Comparison of ENCODE assay signal across 18 cellular contexts in genomic region chr7:149877890-149878522, GRCh38. TPM values are rescaled to one million over a fixed set of nuclear protein-coding genes. Genes with fewer than 3 reads are reported as not detected.
DNase-seq lines count a peak whose midpoint lies in the region; ATAC-seq and TF ChIP-seq lines count a peak whose summit lies in the region.
"Had no signal": no experiment of that assay in that cellular context is flagged by ENCODE, and none has a peak within 500 bp of the region (broad histone marks: within the 10 kb centered on the region; RNA-seq: fewer than 3 reads in every experiment).

No MANE protein-coding gene starts in this region.

- WGBS in endodermal cell (ENCODE audit: insufficient coverage in 1 of 2, insufficient read length in 1 of 2), 2 experiments: 89 to 91% methylated on average over 5 to 16 of the region's 16 CpGs

- H3K27ac ChIP-seq in endodermal cell (ENCODE audit: low read depth, low read length) (no peak overlapping the region), foreskin keratinocyte (no peak overlapping the region)
- H3K27ac ChIP-seq: KMS-11 had no signal

- H3K4me3 Mint-ChIP-seq in activated CD8-positive, alpha-beta T cell treated with anti-CD3 and anti-CD28 coated beads for 36 hours: no peak overlapping the region
- no peak overlapping the region for H3K4me3 Mint-ChIP-seq in activated CD8-positive, alpha-beta T cell treated with anti-CD3 and anti-CD28 coated beads, Interleukin-2, amount 10 ng/mL, durations not matched to agents 7 days and 5 days
- H3K4me3 Mint-ChIP-seq in activated naive CD8-positive, alpha-beta T cell treated with anti-CD3 and anti-CD28 coated beads for 36 hours: no peak overlapping the region
- H3K4me3 Mint-ChIP-seq in endodermal cell: no peak overlapping the region
- H3K4me3 Mint-ChIP-seq: GM23338, HFFc6 had no signal

- no peaks in the 10 kb centered on the region for H3K36me3 ChIP-seq in endodermal cell (ENCODE audit: control insufficient read depth, insufficient read depth, low read length)
- H3K36me3 ChIP-seq: BE2C had no signal

- CTCF ChIA-PET in activated CD8-positive, alpha-beta T cell treated with anti-CD3 and anti-CD28 coated beads for 36 hours (lab: Charles Lee): no interaction called here
- CTCF ChIA-PET in activated CD8-positive, alpha-beta T cell treated with anti-CD3 and anti-CD28 coated beads, Interleukin-2, amount 10 ng/mL, durations not matched to agents 7 days and 5 days (lab: Charles Lee): no interaction called here

- no peak for TF ChIP-seq CTCF in activated CD8-positive, alpha-beta T cell treated with anti-CD3 and anti-CD28 coated beads for 36 hours (IDR thresholded peaks at IDR 0.05)
- TF ChIP-seq CTCF in endodermal cell (conservative IDR thresholded peaks at IDR 0.05) (no peak), omental fat pad (IDR thresholded peaks at IDR 0.05) (no peak), foreskin keratinocyte (conservative IDR thresholded peaks at IDR 0.05) (no peak)

- peaks cover 25% of the 10 kb centered on the region for H3K36me3 Mint-ChIP-seq in activated CD8-positive, alpha-beta T cell treated with anti-CD3 and anti-CD28 coated beads for 36 hours (ENCODE audit: low read depth)
- H3K36me3 Mint-ChIP-seq in activated CD8-positive, alpha-beta T cell treated with anti-CD3 and anti-CD28 coated beads, Interleukin-2, amount 10 ng/mL, durations not matched to agents 7 days and 5 days (ENCODE audit: low read depth): peaks cover 45% of the 10 kb centered on the region
- peaks cover 20% of the 10 kb centered on the region for H3K36me3 Mint-ChIP-seq in activated naive CD8-positive, alpha-beta T cell treated with anti-CD3 and anti-CD28 coated beads for 36 hours
- no peaks in the 10 kb centered on the region for H3K36me3 Mint-ChIP-seq in endodermal cell (ENCODE audit: low read depth)

- no peaks in the 10 kb centered on the region for H3K9me3 Mint-ChIP-seq in activated CD8-positive, alpha-beta T cell treated with anti-CD3 and anti-CD28 coated beads for 36 hours
- H3K9me3 Mint-ChIP-seq in activated CD8-positive, alpha-beta T cell treated with anti-CD3 and anti-CD28 coated beads, Interleukin-2, amount 10 ng/mL, durations not matched to agents 7 days and 5 days (ENCODE audit: insufficient read depth): no peaks in the 10 kb centered on the region
- H3K9me3 Mint-ChIP-seq in activated naive CD8-positive, alpha-beta T cell treated with anti-CD3 and anti-CD28 coated beads for 36 hours: no peaks in the 10 kb centered on the region
- no peaks in the 10 kb centered on the region for H3K9me3 Mint-ChIP-seq in endodermal cell
- H3K9me3 Mint-ChIP-seq: CD4-positive, alpha-beta memory T cell; GM23338; HFFc6 had no signal

- no peak for ATAC-seq in activated CD8-positive, alpha-beta T cell treated with anti-CD3 and anti-CD28 coated beads for 36 hours
- ATAC-seq in activated CD8-positive, alpha-beta T cell treated with anti-CD3 and anti-CD28 coated beads, Interleukin-2, amount 10 ng/mL, durations not matched to agents 7 days and 5 days: no peak
- no peak for ATAC-seq in omental fat pad (ENCODE audit: low FRiP score)
- ATAC-seq in foreskin keratinocyte: no peak
- ATAC-seq: GM23338 had no signal

- H3K27ac Mint-ChIP-seq in activated CD8-positive, alpha-beta T cell treated with anti-CD3 and anti-CD28 coated beads for 36 hours: peak overlapping the region; percentile 20
- H3K27ac Mint-ChIP-seq in activated CD8-positive, alpha-beta T cell treated with anti-CD3 and anti-CD28 coated beads, Interleukin-2, amount 10 ng/mL, durations not matched to agents 7 days and 5 days: no peak overlapping the region
- H3K27ac Mint-ChIP-seq in activated naive CD8-positive, alpha-beta T cell treated with anti-CD3 and anti-CD28 coated beads for 36 hours: peak overlapping the region; percentile 51
- H3K27ac Mint-ChIP-seq in endodermal cell: no peak overlapping the region
- H3K27ac Mint-ChIP-seq: GM23338, HFFc6 had no signal

- intact Hi-C loops in activated CD8-positive, alpha-beta T cell treated with anti-CD3 and anti-CD28 coated beads for 36 hours (cut with micrococcal nuclease): no loop called here

- no peaks in the 10 kb centered on the region for H3K27me3 Mint-ChIP-seq in activated CD8-positive, alpha-beta T cell treated with anti-CD3 and anti-CD28 coated beads for 36 hours
- no peaks in the 10 kb centered on the region for H3K27me3 Mint-ChIP-seq in activated CD8-positive, alpha-beta T cell treated with anti-CD3 and anti-CD28 coated beads, Interleukin-2, amount 10 ng/mL, durations not matched to agents 7 days and 5 days (ENCODE audit: low read depth)
- H3K27me3 Mint-ChIP-seq in activated naive CD8-positive, alpha-beta T cell treated with anti-CD3 and anti-CD28 coated beads for 36 hours: no peaks in the 10 kb centered on the region
- peaks cover 23% of the 10 kb centered on the region for H3K27me3 Mint-ChIP-seq in endodermal cell (ENCODE audit: insufficient read depth)
- H3K27me3 Mint-ChIP-seq: CD4-positive, alpha-beta memory T cell had no signal

- POLR2A ChIA-PET in activated CD8-positive, alpha-beta T cell treated with anti-CD3 and anti-CD28 coated beads for 36 hours (lab: Charles Lee): no interaction called here
- POLR2A ChIA-PET in activated CD8-positive, alpha-beta T cell treated with anti-CD3 and anti-CD28 coated beads, Interleukin-2, amount 10 ng/mL, durations not matched to agents 7 days and 5 days (lab: Charles Lee): interaction anchor here (0.6 kb wide), 1 partner anchor 899 kb away, joined by 3 read pairs; no protein-coding TSS in a partner anchor

- no peaks in the 10 kb centered on the region for H3K9me3 ChIP-seq in endodermal cell (ENCODE audit: control insufficient read depth, low read length)
- H3K9me3 ChIP-seq: BE2C had no signal

- H3K4me1 ChIP-seq in endodermal cell (ENCODE audit: control insufficient read depth, insufficient read depth, low read length) (no peaks in the 10 kb centered on the region), foreskin keratinocyte (no peaks in the 10 kb centered on the region)
- H3K4me1 ChIP-seq: BE2C had no signal

- H3K4me3 ChIP-seq in endodermal cell (ENCODE audit: low read length): no peak overlapping the region
- H3K4me3 ChIP-seq: GM23338 had no signal

- DNase-seq in activated CD8-positive, alpha-beta T cell treated with anti-CD3 and anti-CD28 coated beads for 36 hours: no peak
- no peak for DNase-seq in activated CD8-positive, alpha-beta T cell treated with anti-CD3 and anti-CD28 coated beads, Interleukin-2, amount 10 ng/mL, durations not matched to agents 7 days and 5 days
- DNase-seq in activated naive CD8-positive, alpha-beta T cell treated with anti-CD3 and anti-CD28 coated beads for 36 hours: no peak
- DNase-seq in endodermal cell: peak; percentile 28
- DNase-seq in omental fat pad (ENCODE audit: low spot score): peak; percentile 12
- DNase-seq in NCI-H2029 (lab: John Stamatoyannopoulos, UW): no peak
- DNase-seq in foreskin keratinocyte: no peak
- DNase-seq in SIG-M5 (lab: John Stamatoyannopoulos, UW): no peak
- DNase-seq: 8988T; BE2C; CD4-positive, alpha-beta memory T cell; DMS79 treated with DMSO at 0.1 percent for 48 hours; HFFc6; NCI-H1436; NCI-H2029 treated with DMSO at 0.1 percent for 48 hours; NK-92 treated with Interleukin-12 subunit alpha and Interleukin-12 subunit beta, amount 100 ng/mL, for 24 hours had no signal

- peaks cover 17% of the 10 kb centered on the region for H3K27me3 ChIP-seq in endodermal cell (ENCODE audit: control insufficient read depth, insufficient read depth, low read length, poor library complexity, severe bottlenecking)
- H3K27me3 ChIP-seq in foreskin keratinocyte: no peaks in the 10 kb centered on the region
- H3K27me3 ChIP-seq: BE2C had no signal

- no peak overlapping the region for H3K9ac ChIP-seq in endodermal cell (ENCODE audit: extremely low read depth, low read length, poor library complexity, severe bottlenecking)
- H3K9ac ChIP-seq: KMS-11 had no signal

- peaks cover 33% of the 10 kb centered on the region for H3K4me1 Mint-ChIP-seq in activated CD8-positive, alpha-beta T cell treated with anti-CD3 and anti-CD28 coated beads for 36 hours (ENCODE audit: low read depth)
- H3K4me1 Mint-ChIP-seq in activated CD8-positive, alpha-beta T cell treated with anti-CD3 and anti-CD28 coated beads, Interleukin-2, amount 10 ng/mL, durations not matched to agents 7 days and 5 days (ENCODE audit: low read depth): peaks cover 40% of the 10 kb centered on the region
- peaks cover 27% of the 10 kb centered on the region for H3K4me1 Mint-ChIP-seq in activated naive CD8-positive, alpha-beta T cell treated with anti-CD3 and anti-CD28 coated beads for 36 hours
- H3K4me1 Mint-ChIP-seq in endodermal cell: no peaks in the 10 kb centered on the region

RNA-seq across cellular contexts. Expression of gene ATP6V0E2, which starts 4.2 kb away (rescaled TPM):
- total RNA-seq in activated CD8-positive, alpha-beta T cell treated with anti-CD3 and anti-CD28 coated beads for 36 hours: 10 to 100 TPM; 46.3 to 46.7 TPM
- total RNA-seq in activated CD8-positive, alpha-beta T cell treated with anti-CD3 and anti-CD28 coated beads, Interleukin-2, amount 10 ng/mL, durations not matched to agents 7 days and 5 days: 10 to 100 TPM; 92.9 to 99.6 TPM
- total RNA-seq in activated naive CD8-positive, alpha-beta T cell treated with anti-CD3 and anti-CD28 coated beads for 36 hours: 10 to 100 TPM; 59.2 to 64.0 TPM
- total RNA-seq in endodermal cell (10 to 100 TPM; 15.3 to 16.1 TPM), omental fat pad (10 to 100 TPM in 2 of 4 donors, 1 to 10 TPM in 2; 7.1 to 21.2 (median 11.1) TPM), foreskin keratinocyte (4.2 and 10.4 TPM in 2 replicates)
- polyA plus RNA-seq in endodermal cell (2013, experiment 1 of 2): 30.6 TPM
- 28.9 TPM for polyA plus RNA-seq in endodermal cell (2013, experiment 2 of 2)
- 5.0 and 14.0 TPM in 2 replicates for polyA plus RNA-seq in foreskin keratinocyte

RNA-seq across cellular contexts. Expression of gene ZNF862, which starts 39.8 kb away (rescaled TPM):
- 10 to 100 TPM; 11.0 to 12.4 TPM for total RNA-seq in activated CD8-positive, alpha-beta T cell treated with anti-CD3 and anti-CD28 coated beads for 36 hours
- 10 to 100 TPM; 21.5 to 24.9 TPM for total RNA-seq in activated CD8-positive, alpha-beta T cell treated with anti-CD3 and anti-CD28 coated beads, Interleukin-2, amount 10 ng/mL, durations not matched to agents 7 days and 5 days
- total RNA-seq in activated naive CD8-positive, alpha-beta T cell treated with anti-CD3 and anti-CD28 coated beads for 36 hours: 1 to 10 TPM; 5.9 to 7.0 TPM
- 10 to 100 TPM in 1 of 2 donors, 1 to 10 TPM in 1; 8.3 to 15.6 TPM for total RNA-seq in endodermal cell
- polyA plus RNA-seq in endodermal cell (2013, experiment 1 of 2): 8.8 TPM
- 8.9 TPM for polyA plus RNA-seq in endodermal cell (2013, experiment 2 of 2)
- total RNA-seq in omental fat pad: 10 to 100 TPM in 2 of 4 donors, 1 to 10 TPM in 2; 4.4 to 20.6 (median 10.4) TPM
- 3.7 and 5.1 TPM in 2 replicates for total RNA-seq in foreskin keratinocyte
- polyA plus RNA-seq in foreskin keratinocyte: 1.2 and 1.7 TPM in 2 replicates

Comparison
In these comparisons a context has a peak if more than half of its experiments do, and no peak if none do; other contexts are left out.
1. H3K27ac Mint-ChIP-seq: peak in activated CD8-positive, alpha-beta T cell treated with anti-CD3 and anti-CD28 coated beads for 36 hours (single experiment) and activated naive CD8-positive, alpha-beta T cell treated with anti-CD3 and anti-CD28 coated beads for 36 hours (single experiment); none in activated CD8-positive, alpha-beta T cell treated with anti-CD3 and anti-CD28 coated beads, Interleukin-2, amount 10 ng/mL, durations not matched to agents 7 days and 5 days (single experiment) and endodermal cell (single experiment).
2. DNase-seq: peak in endodermal cell (single experiment) and omental fat pad (single experiment); none in activated CD8-positive, alpha-beta T cell treated with anti-CD3 and anti-CD28 coated beads for 36 hours (single experiment), activated CD8-positive, alpha-beta T cell treated with anti-CD3 and anti-CD28 coated beads, Interleukin-2, amount 10 ng/mL, durations not matched to agents 7 days and 5 days (single experiment), activated naive CD8-positive, alpha-beta T cell treated with anti-CD3 and anti-CD28 coated beads for 36 hours (single experiment), NCI-H2029 (single experiment), foreskin keratinocyte (0 of 2) and SIG-M5 (single experiment).